ENCODE assay signal across 2 cellular contexts in the genomic region with DNA sequence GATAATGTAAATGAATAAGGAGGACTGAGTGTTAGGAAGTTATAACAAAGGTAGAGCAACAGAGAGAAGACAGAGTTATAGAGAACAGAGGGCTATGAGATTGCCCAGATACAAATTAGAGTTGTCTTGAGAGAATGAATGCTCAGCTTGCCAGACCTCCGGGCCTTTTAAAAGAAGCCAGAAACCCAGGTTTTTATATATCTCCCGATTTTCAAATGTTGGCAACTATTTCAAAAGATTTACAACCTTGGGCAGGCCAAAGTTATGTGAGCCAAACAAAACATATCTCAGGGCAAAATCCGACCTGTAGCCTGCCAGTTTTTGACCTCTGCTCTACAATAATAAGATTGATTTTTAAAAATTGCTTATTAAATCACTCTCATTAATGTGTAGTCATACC.
TF ChIP-seq lines count a peak whose summit lies in the region.

No MANE protein-coding gene starts in this region.

TF ChIP-seq in SK-N-SH treated with all-trans-retinoic acid at 6 μM for 48 hours, 23 proteins besides CTCF, POLR2A, EP300 and RAD21 (continued from another document):
- TF ChIP-seq, protein P1, sequence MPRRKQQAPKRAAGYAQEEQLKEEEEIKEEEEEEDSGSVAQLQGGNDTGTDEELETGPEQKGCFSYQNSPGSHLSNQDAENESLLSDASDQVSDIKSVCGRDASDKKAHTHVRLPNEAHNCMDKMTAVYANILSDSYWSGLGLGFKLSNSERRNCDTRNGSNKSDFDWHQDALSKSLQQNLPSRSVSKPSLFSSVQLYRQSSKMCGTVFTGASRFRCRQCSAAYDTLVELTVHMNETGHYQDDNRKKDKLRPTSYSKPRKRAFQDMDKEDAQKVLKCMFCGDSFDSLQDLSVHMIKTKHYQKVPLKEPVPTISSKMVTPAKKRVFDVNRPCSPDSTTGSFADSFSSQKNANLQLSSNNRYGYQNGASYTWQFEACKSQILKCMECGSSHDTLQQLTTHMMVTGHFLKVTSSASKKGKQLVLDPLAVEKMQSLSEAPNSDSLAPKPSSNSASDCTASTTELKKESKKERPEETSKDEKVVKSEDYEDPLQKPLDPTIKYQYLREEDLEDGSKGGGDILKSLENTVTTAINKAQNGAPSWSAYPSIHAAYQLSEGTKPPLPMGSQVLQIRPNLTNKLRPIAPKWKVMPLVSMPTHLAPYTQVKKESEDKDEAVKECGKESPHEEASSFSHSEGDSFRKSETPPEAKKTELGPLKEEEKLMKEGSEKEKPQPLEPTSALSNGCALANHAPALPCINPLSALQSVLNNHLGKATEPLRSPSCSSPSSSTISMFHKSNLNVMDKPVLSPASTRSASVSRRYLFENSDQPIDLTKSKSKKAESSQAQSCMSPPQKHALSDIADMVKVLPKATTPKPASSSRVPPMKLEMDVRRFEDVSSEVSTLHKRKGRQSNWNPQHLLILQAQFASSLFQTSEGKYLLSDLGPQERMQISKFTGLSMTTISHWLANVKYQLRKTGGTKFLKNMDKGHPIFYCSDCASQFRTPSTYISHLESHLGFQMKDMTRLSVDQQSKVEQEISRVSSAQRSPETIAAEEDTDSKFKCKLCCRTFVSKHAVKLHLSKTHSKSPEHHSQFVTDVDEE (CRISPR knock-in tag; IDR thresholded peaks at IDR 0.05): no peak
- TF ChIP-seq, protein P2, sequence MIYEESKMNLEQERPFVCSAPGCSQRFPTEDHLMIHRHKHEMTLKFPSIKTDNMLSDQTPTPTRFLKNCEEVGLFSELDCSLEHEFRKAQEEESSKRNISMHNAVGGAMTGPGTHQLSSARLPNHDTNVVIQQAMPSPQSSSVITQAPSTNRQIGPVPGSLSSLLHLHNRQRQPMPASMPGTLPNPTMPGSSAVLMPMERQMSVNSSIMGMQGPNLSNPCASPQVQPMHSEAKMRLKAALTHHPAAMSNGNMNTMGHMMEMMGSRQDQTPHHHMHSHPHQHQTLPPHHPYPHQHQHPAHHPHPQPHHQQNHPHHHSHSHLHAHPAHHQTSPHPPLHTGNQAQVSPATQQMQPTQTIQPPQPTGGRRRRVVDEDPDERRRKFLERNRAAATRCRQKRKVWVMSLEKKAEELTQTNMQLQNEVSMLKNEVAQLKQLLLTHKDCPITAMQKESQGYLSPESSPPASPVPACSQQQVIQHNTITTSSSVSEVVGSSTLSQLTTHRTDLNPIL (CRISPR knock-in tag; IDR thresholded peaks at IDR 0.05; ENCODE audit: low read depth): no peak
- no peak for TF ChIP-seq POU6F1 (CRISPR knock-in tag; IDR thresholded peaks at IDR 0.05; ENCODE audit: borderline replicate concordance, low read depth)
- peak; percentile 93 for TF ChIP-seq ISL1 (CRISPR knock-in tag; IDR thresholded peaks at IDR 0.05)
- no peak for TF ChIP-seq ZNF565 (CRISPR knock-in tag; conservative IDR thresholded peaks at IDR 0.05; ENCODE audit: low read depth)
- no peak for TF ChIP-seq ZNF70 (CRISPR knock-in tag; IDR thresholded peaks at IDR 0.05)
- no peak for TF ChIP-seq BACH2 (CRISPR knock-in tag; IDR thresholded peaks at IDR 0.05; ENCODE audit: borderline replicate concordance)
- no peak for TF ChIP-seq ZFP30 (CRISPR knock-in tag; IDR thresholded peaks at IDR 0.05)
- TF ChIP-seq ARNTL (CRISPR knock-in tag; IDR thresholded peaks at IDR 0.05; ENCODE audit: borderline replicate concordance, low read depth): no peak
- TF ChIP-seq PATZ1 (CRISPR knock-in tag; IDR thresholded peaks at IDR 0.05; ENCODE audit: borderline replicate concordance): no peak
- no peak for TF ChIP-seq OSR1 (CRISPR knock-in tag; IDR thresholded peaks at IDR 0.05)
- no peak for TF ChIP-seq ESRRG (CRISPR knock-in tag; IDR thresholded peaks at IDR 0.05)
- TF ChIP-seq RARB (CRISPR knock-in tag; IDR thresholded peaks at IDR 0.05): no peak
- peak; percentile 1; the same call in 1 of the 2 replicates for TF ChIP-seq SNAI2 (CRISPR knock-in tag; IDR thresholded peaks at IDR 0.05)
- no peak for TF ChIP-seq ZNF8 (CRISPR knock-in tag; IDR thresholded peaks at IDR 0.05)
- no peak for TF ChIP-seq PPARA (CRISPR knock-in tag; IDR thresholded peaks at IDR 0.05; ENCODE audit: borderline replicate concordance)
- TF ChIP-seq ZFP3 (CRISPR knock-in tag; IDR thresholded peaks at IDR 0.05): no peak
- no peak for TF ChIP-seq TOX (CRISPR knock-in tag; IDR thresholded peaks at IDR 0.05; ENCODE audit: borderline replicate concordance)
- TF ChIP-seq GLIS3 (CRISPR knock-in tag; IDR thresholded peaks at IDR 0.05): no peak
TF ChIP-seq in SK-N-SH treated with all-trans-retinoic acid at 6 μM for 48 hours: peak in this region for 3.

TF ChIP-seq in SK-N-SH, 30 proteins besides CTCF, POLR2A, EP300 and RAD21 (continued from another document):
- no peak for TF ChIP-seq IRF3 (IDR thresholded peaks at IDR 0.05; ENCODE audit: low read depth, low read length)
- TF ChIP-seq REST (IDR thresholded peaks at IDR 0.05; ENCODE audit: low read depth, low read length): no peak
- TF ChIP-seq TCF12 (IDR thresholded peaks at IDR 0.05): no peak
- no peak for TF ChIP-seq MEF2A (IDR thresholded peaks at IDR 0.05; ENCODE audit: borderline replicate concordance, low read depth)
